In the genomic region with DNA sequence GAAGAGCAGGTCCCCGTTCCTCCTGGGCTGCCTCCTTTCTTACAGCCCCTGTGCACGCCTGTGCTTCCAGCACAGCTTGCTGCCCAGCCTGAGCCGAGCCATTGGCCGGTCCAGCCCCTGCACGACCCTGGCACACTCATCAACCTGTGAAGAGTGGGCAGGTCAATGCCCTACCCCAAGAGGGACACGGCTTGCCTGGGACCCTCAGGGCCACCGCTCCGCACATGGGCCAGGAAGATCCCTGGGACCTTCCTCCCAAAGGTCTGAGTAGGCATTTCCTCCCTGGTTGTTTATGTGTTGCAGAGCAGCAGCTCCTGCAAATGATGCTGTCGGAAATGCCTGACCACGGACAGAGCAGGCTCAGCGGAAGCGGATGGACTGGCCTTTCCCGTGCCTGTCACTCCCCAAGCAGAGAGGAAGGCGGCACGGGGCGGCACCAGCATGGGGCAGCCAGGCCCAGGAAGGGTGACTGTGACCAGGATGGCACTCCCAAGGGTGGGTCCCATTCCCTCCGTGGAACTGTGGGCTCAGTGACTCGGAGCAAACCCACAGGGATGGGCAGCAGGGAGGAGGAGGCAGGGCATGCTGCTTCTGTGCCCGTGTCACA, we compare ENCODE assay signal across 12 cellular contexts.
DNase-seq lines count a peak whose midpoint lies in the region; ATAC-seq and TF ChIP-seq lines count a peak whose summit lies in the region.
"Had no signal": no experiment of that assay in that cellular context is flagged by ENCODE, and none has a peak within 500 bp of the region (broad histone marks: within the 10 kb centered on the region; RNA-seq: fewer than 3 reads in every experiment).

No MANE protein-coding gene starts in this region.

- H3K36me3 ChIP-seq in ovary (no peaks in the 10 kb centered on the region), vagina (no peaks in the 10 kb centered on the region)

- TF ChIP-seq POLR2A in ovary (IDR thresholded peaks at IDR 0.05) = no peak
- TF ChIP-seq POLR2A in vagina (IDR thresholded peaks at IDR 0.05) = no peak

- ATAC-seq in Right ventricle myocardium superior (ENCODE audit: poor library complexity) (no peak), right cardiac atrium (peak in 1 of 2 donors; percentile 5), HG03469 (IDR thresholded peaks at IDR 0.05; ENCODE audit: unreplicated experiment) (no peak), GM18870 (IDR thresholded peaks at IDR 0.05; ENCODE audit: unreplicated experiment) (no peak)

- H3K4me1 ChIP-seq in right cardiac atrium (ENCODE audit: control insufficient read depth, insufficient read depth, low read length) = peaks cover 16% of the 10 kb centered on the region
- peaks cover 29% of the 10 kb centered on the region for H3K4me1 ChIP-seq in ovary (ENCODE audit: insufficient read depth)
- peaks cover 82% of the 10 kb centered on the region for H3K4me1 ChIP-seq in vagina

- DNase-seq in cardiac septum (ENCODE audit: low spot score) = peak; percentile 74
- no peak for DNase-seq in Right ventricle myocardium superior
- DNase-seq in right cardiac atrium = peak in 2 of 3 donors; percentile 58 to 73
- no peak for DNase-seq in ovary
- DNase-seq in vagina (ENCODE audit: extremely low spot score in 2 of 2) = no peak
- DNase-seq in SW480 (ENCODE audit: low spot score) = no peak
- DNase-seq: activated CD8-positive, alpha-beta memory T cell treated with anti-CD3 and anti-CD28 coated beads for 24 hours; DND-41; NCI-H1092 treated with DMSO at 0.1 percent for 48 hours had no signal

- intact Hi-C loops in cardiac septum (cut with DNase I) = loop anchor here (2.0 kb wide), 2 partner anchors 15 to 39 kb away; no protein-coding TSS in a partner anchor
- intact Hi-C loops in Right ventricle myocardium superior (cut with DNase I) = no loop called here
- intact Hi-C loops in right cardiac atrium (cut with DNase I) = no loop called here
- intact Hi-C loops in ovary (cut with DNase I) = loop anchor here in 2 of 4 donors (5.0 to 10.0 kb wide), 2 partner anchors 62 to 75 kb away; no protein-coding TSS in a partner anchor
- intact Hi-C loops in vagina (cut with DNase I) = no loop called here

- H3K9me3 ChIP-seq in right cardiac atrium (ENCODE audit: control insufficient read depth, low read length) = no peaks in the 10 kb centered on the region
- H3K9me3 ChIP-seq in ovary = no peaks in the 10 kb centered on the region
- no peaks in the 10 kb centered on the region for H3K9me3 ChIP-seq in vagina
- H3K9me3 ChIP-seq: A549 had no signal

- no peak for TF ChIP-seq EP300 in ovary (IDR thresholded peaks at IDR 0.05)

- H3K4me3 ChIP-seq in right cardiac atrium (ENCODE audit: low read length) (no peak overlapping the region), ovary (no peak overlapping the region), vagina (no peak overlapping the region)
- H3K4me3 ChIP-seq: A549 had no signal

- TF ChIP-seq CTCF in ovary (IDR thresholded peaks at IDR 0.05) (no peak), vagina (IDR thresholded peaks at IDR 0.05) (no peak)

- H3K27me3 ChIP-seq in right cardiac atrium (ENCODE audit: control insufficient read depth, insufficient read depth) = no peaks in the 10 kb centered on the region
- H3K27me3 ChIP-seq in ovary = no peaks in the 10 kb centered on the region
- no peaks in the 10 kb centered on the region for H3K27me3 ChIP-seq in vagina

- H3K27ac ChIP-seq in right cardiac atrium (ENCODE audit: low read length) (peak overlapping the region; percentile 92), ovary (peak overlapping the region; percentile 0 to 81), vagina (peak overlapping the region; percentile 91)

- WGBS in right cardiac atrium = 66% methylated on average over 19 of the region's 19 CpGs
- WGBS in ovary, 3 donors = 70 to 76% (median 73%) methylated on average over 19 of the region's 19 CpGs

Comparison
In these comparisons a context has a peak if more than half of its experiments do, and no peak if none do; other contexts are left out.
1. DNase-seq: peak in cardiac septum (single experiment) and right cardiac atrium (2 of 3); none in Right ventricle myocardium superior (single experiment), ovary (0 of 5), vagina (0 of 2) and SW480 (single experiment).
2. H3K27ac ChIP-seq: peak in every context shown above with its lines; median percentile 92 in right cardiac atrium; 91 in vagina; 40 in ovary.